ENCODE assay signal across 9 cellular contexts in the genomic region with DNA sequence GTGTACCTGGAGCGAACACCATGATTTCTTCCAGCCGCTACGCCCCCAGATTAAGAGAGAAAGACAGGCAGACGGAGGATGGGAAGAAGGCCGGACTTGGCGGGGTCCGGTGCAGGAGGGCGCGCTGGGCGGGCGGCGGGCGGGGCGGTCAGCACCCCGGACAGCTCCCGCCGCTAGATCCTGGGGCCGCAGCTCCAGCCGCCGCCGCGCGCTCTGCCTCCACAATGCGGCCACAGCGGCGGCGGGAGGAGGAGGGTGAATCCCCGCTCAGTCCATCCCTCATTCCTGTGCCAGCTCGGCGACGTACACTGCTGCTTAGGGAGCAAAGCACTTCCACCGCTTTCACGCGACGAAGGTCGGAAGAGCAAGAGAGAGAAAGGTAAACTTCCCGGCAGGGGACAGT. TPM values are rescaled to one million over a fixed set of nuclear protein-coding genes. Genes with fewer than 3 reads are reported as not detected.
DNase-seq lines count a peak whose midpoint lies in the region; ATAC-seq and TF ChIP-seq lines count a peak whose summit lies in the region.
"Had no signal": no experiment of that assay in that cellular context is flagged by ENCODE, and none has a peak within 500 bp of the region (broad histone marks: within the 10 kb centered on the region; RNA-seq: fewer than 3 reads in every experiment).

A gene with protein sequence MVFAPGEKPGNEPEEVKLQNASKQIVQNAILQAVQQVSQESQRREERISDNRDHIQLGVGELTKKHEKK (minus strand): TSS at position 226 of the 403 bp plus-strand sequence. CDS start 204 bp downstream, at position 22.

- no peak within 1 kb of the TSS for H2AK5ac ChIP-seq in mesenchymal stem cell (ENCODE audit: low read length, severe bottlenecking)

- H3K4me1 ChIP-seq in endocrine pancreas (ENCODE audit: control insufficient read depth, insufficient read depth, low read length), result no peaks in the 10 kb centered on the region
- H3K4me1 ChIP-seq in mesenchymal stem cell (ENCODE audit: control insufficient read depth, insufficient read depth, low read depth, low read length), result peaks cover 6% of the 10 kb centered on the region

- no peak within 1 kb of the TSS for H3K18ac ChIP-seq in mesenchymal stem cell (ENCODE audit: low read depth in 1 of 2, low read length in 2 of 2)

- no peak within 1 kb of the TSS for H4K91ac ChIP-seq in mesenchymal stem cell (ENCODE audit: low read length)

- H2BK120ac ChIP-seq in mesenchymal stem cell (ENCODE audit: low read depth, low read length), result no peak within 1 kb of the TSS

- H3K27ac ChIP-seq in mesenchymal stem cell (ENCODE audit: low read length, poor library complexity, severe bottlenecking), result no peak within 1 kb of the TSS
- H3K27ac ChIP-seq: 22Rv1 had no signal

- no peak within 1 kb of the TSS for H2BK5ac ChIP-seq in mesenchymal stem cell (ENCODE audit: low read depth, low read length, poor library complexity, severe bottlenecking)

- peak within 1 kb of the TSS; percentile 79 for H3K9ac ChIP-seq in endocrine pancreas (ENCODE audit: control insufficient read depth, insufficient read depth, low read length)
- no peak within 1 kb of the TSS for H3K9ac ChIP-seq in mesenchymal stem cell (ENCODE audit: low read length)

- WGBS in mesenchymal stem cell, result under 1% methylated on average over 36 of the region's 37 CpGs

- no peak within 1 kb of the TSS for H2AFZ ChIP-seq in mesenchymal stem cell (ENCODE audit: low read depth, low read length)

- H3K79me1 ChIP-seq in mesenchymal stem cell (replicated peaks; ENCODE audit: low read length, poor library complexity, severe bottlenecking), result no peaks in the 10 kb centered on the region

- no peak within 1 kb of the TSS for H2BK15ac ChIP-seq in mesenchymal stem cell (ENCODE audit: low read depth, poor library complexity, severe bottlenecking)

- H3K9me3 ChIP-seq in endocrine pancreas (ENCODE audit: control insufficient read depth, low read length) (no peaks in the 10 kb centered on the region), mesenchymal stem cell (ENCODE audit: control insufficient read depth, low read length) (no peaks in the 10 kb centered on the region)

- no peak within 1 kb of the TSS for H3K14ac ChIP-seq in mesenchymal stem cell (ENCODE audit: low read length in 2 of 2)

- H3K36me3 ChIP-seq in endocrine pancreas (ENCODE audit: control insufficient read depth, insufficient read depth, low read length) (no peaks in the 10 kb centered on the region), mesenchymal stem cell (ENCODE audit: control insufficient read depth in 1 of 2, insufficient read depth in 2 of 2, low read depth in 1 of 2, low read length in 2 of 2) (no peaks in the 10 kb centered on the region)

- H3K23ac ChIP-seq in mesenchymal stem cell (ENCODE audit: low read length in 2 of 2), result no peak within 1 kb of the TSS

- no peak within 1 kb of the TSS for H4K8ac ChIP-seq in mesenchymal stem cell (ENCODE audit: low read length)

- peak within 1 kb of the TSS; percentile 32 for H3K4me2 ChIP-seq in mesenchymal stem cell (ENCODE audit: low read length, poor library complexity, severe bottlenecking)

- no peaks in the 10 kb centered on the region for H3K27me3 ChIP-seq in endocrine pancreas (ENCODE audit: control insufficient read depth, insufficient read depth, low read length)
- H3K27me3 ChIP-seq in mesenchymal stem cell (ENCODE audit: control insufficient read depth in 1 of 2, insufficient read depth in 1 of 2, low read length in 2 of 2), result peaks cover 33 to 42% of the 10 kb centered on the region in 2 experiments

- peak; percentile 79 for DNase-seq in DMS 273 (lab: John Stamatoyannopoulos, UW; ENCODE audit: unreplicated experiment)
- no peak for DNase-seq in DMS 273 treated with DMSO at 0.1 percent for 48 hours (lab: John Stamatoyannopoulos, UW)
- DNase-seq in mesenchymal stem cell, result peak; percentile 25
- DNase-seq in NCI-H524 treated with DMSO at 0.1 percent for 48 hours (lab: John Stamatoyannopoulos, UW), result no peak
- DNase-seq in OCI-M1 (lab: John Stamatoyannopoulos, UW), result no peak

- no peak for ATAC-seq in GM21447 (IDR thresholded peaks at IDR 0.05; ENCODE audit: unreplicated experiment)

- no peak within 1 kb of the TSS for H2BK12ac ChIP-seq in mesenchymal stem cell (ENCODE audit: low read length in 2 of 2)

- peak within 1 kb of the TSS; percentile 71 for H3K4me3 ChIP-seq in endocrine pancreas (ENCODE audit: control insufficient read depth, insufficient read depth, low read length)
- peak within 1 kb of the TSS in 1 of 2 experiments; percentile 9 for H3K4me3 ChIP-seq in mesenchymal stem cell (ENCODE audit: insufficient read depth in 1 of 2, low read depth in 1 of 2, low read length in 2 of 2)

- no peak within 1 kb of the TSS for H3K4ac ChIP-seq in mesenchymal stem cell (ENCODE audit: low read depth in 1 of 2, low read length in 2 of 2)

TF ChIP-seq in PFSK-1, 5 proteins besides CTCF, POLR2A, EP300 and RAD21:
- TF ChIP-seq SIN3A (IDR thresholded peaks at IDR 0.05; ENCODE audit: borderline replicate concordance, insufficient read depth, low read length), result no peak
- TF ChIP-seq, protein P1, sequence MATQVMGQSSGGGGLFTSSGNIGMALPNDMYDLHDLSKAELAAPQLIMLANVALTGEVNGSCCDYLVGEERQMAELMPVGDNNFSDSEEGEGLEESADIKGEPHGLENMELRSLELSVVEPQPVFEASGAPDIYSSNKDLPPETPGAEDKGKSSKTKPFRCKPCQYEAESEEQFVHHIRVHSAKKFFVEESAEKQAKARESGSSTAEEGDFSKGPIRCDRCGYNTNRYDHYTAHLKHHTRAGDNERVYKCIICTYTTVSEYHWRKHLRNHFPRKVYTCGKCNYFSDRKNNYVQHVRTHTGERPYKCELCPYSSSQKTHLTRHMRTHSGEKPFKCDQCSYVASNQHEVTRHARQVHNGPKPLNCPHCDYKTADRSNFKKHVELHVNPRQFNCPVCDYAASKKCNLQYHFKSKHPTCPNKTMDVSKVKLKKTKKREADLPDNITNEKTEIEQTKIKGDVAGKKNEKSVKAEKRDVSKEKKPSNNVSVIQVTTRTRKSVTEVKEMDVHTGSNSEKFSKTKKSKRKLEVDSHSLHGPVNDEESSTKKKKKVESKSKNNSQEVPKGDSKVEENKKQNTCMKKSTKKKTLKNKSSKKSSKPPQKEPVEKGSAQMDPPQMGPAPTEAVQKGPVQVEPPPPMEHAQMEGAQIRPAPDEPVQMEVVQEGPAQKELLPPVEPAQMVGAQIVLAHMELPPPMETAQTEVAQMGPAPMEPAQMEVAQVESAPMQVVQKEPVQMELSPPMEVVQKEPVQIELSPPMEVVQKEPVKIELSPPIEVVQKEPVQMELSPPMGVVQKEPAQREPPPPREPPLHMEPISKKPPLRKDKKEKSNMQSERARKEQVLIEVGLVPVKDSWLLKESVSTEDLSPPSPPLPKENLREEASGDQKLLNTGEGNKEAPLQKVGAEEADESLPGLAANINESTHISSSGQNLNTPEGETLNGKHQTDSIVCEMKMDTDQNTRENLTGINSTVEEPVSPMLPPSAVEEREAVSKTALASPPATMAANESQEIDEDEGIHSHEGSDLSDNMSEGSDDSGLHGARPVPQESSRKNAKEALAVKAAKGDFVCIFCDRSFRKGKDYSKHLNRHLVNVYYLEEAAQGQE (IDR thresholded peaks at IDR 0.05; ENCODE audit: insufficient read depth in 1 of 2, low read depth in 2 of 2, low read length in 2 of 2), result peak; percentile 93 to 97

RNA-seq across cellular contexts. Expression of the gene that starts here (rescaled TPM):
- polyA plus RNA-seq in PFSK-1 (2012; ENCODE audit: insufficient read length, low read depth), result not detected
- polyA plus RNA-seq in mesenchymal stem cell (2013, experiment 1 of 2), result not detected
- not detected for polyA plus RNA-seq in mesenchymal stem cell (2013, experiment 2 of 2)

Comparison
In these comparisons a context has a peak if more than half of its experiments do, and no peak if none do; other contexts are left out.
1. DNase-seq: peak in DMS 273 (single experiment) and mesenchymal stem cell (single experiment); none in DMS 273 treated with DMSO at 0.1 percent for 48 hours (single experiment), NCI-H524 treated with DMSO at 0.1 percent for 48 hours (single experiment) and OCI-M1 (single experiment).